In genomic region chr12:63911336-63911735, GRCh38 we compare ENCODE assay signal across 10 cellular contexts.
"Had no signal": no experiment of that assay in that cellular context is flagged by ENCODE, and none has a peak within 500 bp of the region (broad histone marks: within the 10 kb centered on the region; RNA-seq: fewer than 3 reads in every experiment).

No MANE protein-coding gene starts in this region.

- H3K4me1 Mint-ChIP-seq: activated naive CD4-positive, alpha-beta T cell treated with anti-CD3 and anti-CD28 coated beads, Interleukin-2, amount 50 U/mL, for 24 hours had no signal

- H3K4me3 Mint-ChIP-seq: activated naive CD4-positive, alpha-beta T cell treated with anti-CD3 and anti-CD28 coated beads, Interleukin-2, amount 50 U/mL, for 24 hours; nephron progenitor cell; stimulated activated naive CD8-positive, alpha-beta T cell treated with anti-CD3 and anti-CD28 coated beads, Interleukin-15, Interleukin-2, amounts not matched to agents 100 ng/mL and 50 ng/mL, for 24 hours had no signal

- H3K27me3 ChIP-seq: hepatocyte, upper lobe of right lung had no signal

- H3K4me3 ChIP-seq: hepatocyte, mucosa of descending colon, upper lobe of right lung had no signal

- H3K9me3 Mint-ChIP-seq: activated naive CD4-positive, alpha-beta T cell treated with anti-CD3 and anti-CD28 coated beads, Interleukin-2, amount 50 U/mL, for 24 hours had no signal

- H3K9me3 ChIP-seq: mucosa of descending colon, upper lobe of right lung had no signal

- H3K27ac ChIP-seq: hepatocyte, upper lobe of right lung had no signal

- H3K36me3 ChIP-seq: upper lobe of right lung had no signal

- H3K27ac Mint-ChIP-seq: activated naive CD4-positive, alpha-beta T cell treated with anti-CD3 and anti-CD28 coated beads, Interleukin-2, amount 50 U/mL, for 24 hours; nephron progenitor cell; stimulated activated naive CD8-positive, alpha-beta T cell treated with anti-CD3 and anti-CD28 coated beads, Interleukin-15, Interleukin-2, amounts not matched to agents 100 ng/mL and 50 ng/mL, for 24 hours had no signal

- H3K36me3 Mint-ChIP-seq: activated naive CD4-positive, alpha-beta T cell treated with anti-CD3 and anti-CD28 coated beads, Interleukin-2, amount 50 U/mL, for 24 hours had no signal

- DNase-seq: activated T-cell treated with anti-CD3 and anti-CD28 coated beads, Interleukin-2, amount 50 U/mL, for 1 hour; amniotic stem cell; kidney glomerular epithelial cell; mucosa of descending colon; nephron progenitor cell; stimulated activated CD4-positive, alpha-beta T cell treated with anti-CD3 and anti-CD28 coated beads, Interleukin-4, amount 100 ng/mL, for 24 hours; upper lobe of right lung had no signal
